Comparison of ENCODE assay signal across 11 cellular contexts in genomic region chr11:115111066-115111465, GRCh38.
"Had no signal": no experiment of that assay in that cellular context is flagged by ENCODE, and none has a peak within 500 bp of the region (broad histone marks: within the 10 kb centered on the region; RNA-seq: fewer than 3 reads in every experiment).

No MANE protein-coding gene starts in this region.

- H3K9me3 ChIP-seq: HAP-1 had no signal

- FAIRE-seq: H1, H54 had no signal

- H3K4me3 Mint-ChIP-seq: GM23338, H9, HFFc6 had no signal

- H3K4me3 ChIP-seq: GM23248, GM23338, HAP-1 had no signal

- H3K4me1 ChIP-seq: HAP-1 had no signal

- DNase-seq: GM23248, GOT3, H7, H9, HCEC 1CT, HFFc6 had no signal

- H3K36me3 ChIP-seq: HAP-1 had no signal

- H3K27ac Mint-ChIP-seq: GM23338, H9, HFFc6 had no signal

- ATAC-seq: GM23338, HCT116 had no signal

- H3K9me3 Mint-ChIP-seq: GM23338, H9 had no signal

- H3K27ac ChIP-seq: GM23248 had no signal
